11 cellular contexts compared by ENCODE assay signal in the genomic region with DNA sequence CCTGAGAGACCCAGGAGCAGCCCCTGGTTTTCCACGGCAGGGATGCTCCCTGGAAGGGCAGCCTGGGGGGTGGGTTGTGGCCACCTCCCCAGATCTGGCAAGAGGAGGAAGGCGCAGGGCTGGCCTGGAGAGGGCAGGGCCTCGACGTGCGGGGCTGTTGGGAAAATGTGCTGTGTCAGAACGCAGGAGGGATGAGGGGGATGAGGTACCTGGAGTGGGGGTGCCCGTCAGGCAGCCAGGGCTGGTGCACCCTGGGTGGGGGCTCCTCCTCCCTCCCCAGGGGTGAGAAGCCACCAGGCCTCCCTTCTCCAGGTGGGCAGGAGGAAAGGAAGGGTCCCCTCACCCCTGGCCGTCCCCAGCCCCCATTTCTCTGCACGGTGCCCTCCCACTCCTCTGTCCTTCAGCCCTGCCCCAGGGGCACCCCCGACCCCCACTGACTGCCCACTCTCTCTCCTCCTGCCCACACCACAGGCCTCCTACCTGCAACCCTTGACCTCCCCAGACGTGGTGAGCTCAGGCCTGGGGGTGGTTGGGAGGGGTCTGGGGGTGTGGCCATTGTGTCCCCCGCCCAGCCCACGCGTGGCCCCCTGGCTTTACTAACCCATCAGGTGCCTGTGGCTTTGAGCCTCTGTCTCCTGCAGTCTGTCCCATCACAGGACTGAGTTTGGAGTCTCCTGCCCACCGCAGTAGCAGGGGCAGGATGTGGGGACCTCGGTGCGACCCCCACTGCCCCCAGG. TPM values are rescaled to one million over a fixed set of nuclear protein-coding genes. Genes with fewer than 3 reads are reported as not detected.
"Had no signal": no experiment of that assay in that cellular context is flagged by ENCODE, and none has a peak within 500 bp of the region (broad histone marks: within the 10 kb centered on the region; RNA-seq: fewer than 3 reads in every experiment).

No MANE protein-coding gene starts in this region.

- DNase-seq: activated B cell treated with CpG ODN at 0.5 μM for 24 hours; activated CD4-positive, alpha-beta T cell treated with anti-CD3 and anti-CD28 coated beads, Interleukin-2, amount 10 ng/mL, durations not matched to agents 24 days and 14 days; activated naive CD4-positive, alpha-beta T cell; esophagus squamous epithelium; mucosa of descending colon; natural killer cell; sigmoid colon; T-helper 17 cell had no signal

- H3K36me3 ChIP-seq: ascending aorta, esophagus squamous epithelium, prostate gland, sigmoid colon had no signal

- H3K27me3 ChIP-seq: ascending aorta, sigmoid colon had no signal

- FAIRE-seq: bronchial epithelial cell had no signal

- ATAC-seq: mucosa of descending colon, natural killer cell, T-helper 17 cell had no signal

- H3K9me3 ChIP-seq: ascending aorta, esophagus squamous epithelium, mucosa of descending colon, prostate gland, sigmoid colon had no signal

- H3K4me3 ChIP-seq: ascending aorta, esophagus squamous epithelium, mucosa of descending colon, prostate gland, sigmoid colon had no signal

RNA-seq across cellular contexts. Expression of gene BAHCC1, which starts 39.6 kb away (rescaled TPM):
- total RNA-seq: activated CD4-positive, alpha-beta T cell treated with anti-CD3 and anti-CD28 coated beads, Interleukin-2, amount 10 ng/mL, durations not matched to agents 24 days and 14 days had no signal
